8 cellular contexts compared by ENCODE assay signal in genomic region chr17:5031365-5032082, GRCh38. TPM values are rescaled to one million over a fixed set of nuclear protein-coding genes. Genes with fewer than 3 reads are reported as not detected.
DNase-seq lines count a peak whose midpoint lies in the region; TF ChIP-seq lines count a peak whose summit lies in the region.

No MANE protein-coding gene starts in this region.

- H3K27me3 ChIP-seq in KMS-11 (ENCODE audit: insufficient read depth, low read depth) = no peaks in the 10 kb centered on the region
- peaks cover 4% of the 10 kb centered on the region; the same call in 1 of the 2 replicates for H3K27me3 ChIP-seq in SJSA1 (replicated peaks)
- H3K27me3 ChIP-seq in neutrophil = peaks cover 29% of the 10 kb centered on the region
- H3K27me3 ChIP-seq in stomach smooth muscle (ENCODE audit: control insufficient read depth in 1 of 2, insufficient read depth in 2 of 2, low read length in 2 of 2) = peaks cover 2 to 5% of the 10 kb centered on the region in 2 donors

- H4K20me1 ChIP-seq in KMS-11 (ENCODE audit: insufficient read depth) = no peaks in the 10 kb centered on the region

- no peak overlapping the region for H3K4me2 ChIP-seq in KMS-11

- DNase-seq in AG09319 (ENCODE audit: extremely low read depth, low read depth) (peak; percentile 44), SJSA1 (ENCODE audit: low read depth in 1 of 2, low spot score in 2 of 2) (peak; percentile 50 to 81), globus pallidus (ENCODE audit: low spot score) (peak; percentile 62)
- peak; percentile 32 to 76 (median 72) for DNase-seq in activated naive CD4-positive, alpha-beta T cell (lab: John Stamatoyannopoulos, UW)

- H3K4me3 ChIP-seq in KMS-11 (IDR thresholded peaks at IDR 0.05; ENCODE audit: insufficient read depth, low read depth, low read length) (no peak overlapping the region), SJSA1 (peak overlapping the region; percentile 21), neutrophil (ENCODE audit: low read depth in 1 of 2, low read length in 1 of 2) (peak overlapping the region; percentile 58 to 64), stomach smooth muscle (ENCODE audit: low read length in 2 of 2) (peak overlapping the region; percentile 68 to 70)

- H3K9me3 ChIP-seq in SJSA1 (replicated peaks) (no peaks in the 10 kb centered on the region), neutrophil (no peaks in the 10 kb centered on the region), stomach smooth muscle (ENCODE audit: control insufficient read depth in 2 of 2, low read length in 2 of 2) (no peaks in the 10 kb centered on the region)

- H3K36me3 ChIP-seq in KMS-11 (ENCODE audit: insufficient read depth) (no peaks in the 10 kb centered on the region), SJSA1 (no peaks in the 10 kb centered on the region), neutrophil (no peaks in the 10 kb centered on the region), stomach smooth muscle (ENCODE audit: control insufficient read depth in 2 of 2, insufficient read depth in 2 of 2, low read length in 2 of 2) (no peaks in the 10 kb centered on the region)

- H3K27ac ChIP-seq in KMS-11 (no peak overlapping the region), SJSA1 (no peak overlapping the region), neutrophil (peak overlapping the region; percentile 91), stomach smooth muscle (ENCODE audit: low read length) (no peak overlapping the region)

- peak; percentile 36 for TF ChIP-seq POLR2A in GM19193 (IDR thresholded peaks at IDR 0.05; ENCODE audit: extremely low read depth, insufficient read depth, insufficient read length)

- H3K79me2 ChIP-seq in KMS-11 (ENCODE audit: insufficient read depth, low read depth) = no peaks in the 10 kb centered on the region

- TF ChIP-seq CTCF in AG09319 (IDR thresholded peaks at IDR 0.05; ENCODE audit: low read depth, low read length) = peak; percentile 81
- peak; percentile 31 for TF ChIP-seq CTCF in KMS-11 (conservative IDR thresholded peaks at IDR 0.05; ENCODE audit: low read depth, low read length)
- TF ChIP-seq CTCF in neutrophil (IDR thresholded peaks at IDR 0.05) = peak; percentile 91

- no peak overlapping the region for H3K9ac ChIP-seq in KMS-11
- H3K9ac ChIP-seq in stomach smooth muscle (ENCODE audit: low read length in 2 of 2) = peak overlapping the region; percentile 59 to 64

- peak overlapping the region; percentile 47; the same call in 1 of the 2 replicates for H2AFZ ChIP-seq in KMS-11 (ENCODE audit: low read depth)

- H3K4me1 ChIP-seq in KMS-11 (ENCODE audit: low read depth, poor library complexity, severe bottlenecking) (peaks cover 5% of the 10 kb centered on the region), SJSA1 (replicated peaks) (peaks cover 8% of the 10 kb centered on the region; the same call in 1 of the 2 replicates), neutrophil (ENCODE audit: control insufficient read depth in 1 of 2, insufficient read depth in 1 of 2, low read depth in 1 of 2, low read length in 1 of 2) (peaks cover 27 to 31% of the 10 kb centered on the region in 2 experiments), stomach smooth muscle (ENCODE audit: control insufficient read depth, insufficient read depth, low read length) (peaks cover 3% of the 10 kb centered on the region)

RNA-seq across cellular contexts. Expression of gene SLC52A1, which starts 3.7 kb away (rescaled TPM):
- not detected in 2 replicates for total RNA-seq in SJSA1 (2014; rRNA removed; shearing (Covaris generic))

RNA-seq across cellular contexts. Expression of gene KIF1C, which starts 33.8 kb away (rescaled TPM):
- total RNA-seq in SJSA1 (2014; rRNA removed; shearing (Covaris generic)) = 72.3 and 102 TPM in 2 replicates

RNA-seq across cellular contexts. Expression of gene INCA1, which starts 34.2 kb away (rescaled TPM):
- total RNA-seq in SJSA1 (2014; rRNA removed; shearing (Covaris generic)) = 1.1 and 2.7 TPM in 2 replicates

RNA-seq across cellular contexts. Expression of gene CAMTA2, which starts 44.0 kb away (rescaled TPM):
- 6.3 and 19.7 TPM in 2 replicates for total RNA-seq in SJSA1 (2014; rRNA removed; shearing (Covaris generic))

RNA-seq across cellular contexts. Expression of gene ZFP3, which starts 46.7 kb away (rescaled TPM):
- total RNA-seq in SJSA1 (2014; rRNA removed; shearing (Covaris generic)) = 0.18 and 0.41 TPM in 2 replicates

Comparison
In these comparisons a context has a peak if more than half of its experiments do, and no peak if none do; other contexts are left out.
1. CTCF ChIP-seq: peak in every context shown above with its lines; median percentile 91 in neutrophil; 81 in AG09319; 31 in KMS-11.